ENCODE assay signal across 18 cellular contexts in genomic region chr17:59357219-59357699, GRCh38. TPM values are rescaled to one million over a fixed set of nuclear protein-coding genes. Genes with fewer than 3 reads are reported as not detected.
DNase-seq lines count a peak whose midpoint lies in the region; ATAC-seq and TF ChIP-seq lines count a peak whose summit lies in the region.
"Had no signal": no experiment of that assay in that cellular context is flagged by ENCODE, and none has a peak within 500 bp of the region (broad histone marks: within the 10 kb centered on the region; RNA-seq: fewer than 3 reads in every experiment).

No MANE protein-coding gene starts in this region.

- H3K4me3 Mint-ChIP-seq in activated naive CD4-positive, alpha-beta T cell treated with anti-CD3 and anti-CD28 coated beads, Interleukin-2, amount 50 U/mL, for 24 hours = no peak overlapping the region
- peak overlapping the region in 3 of 10 donors; percentile 0 to 43 (median 40) for H3K4me3 Mint-ChIP-seq in naive thymus-derived CD4-positive, alpha-beta T cell
- H3K4me3 Mint-ChIP-seq: activated naive CD8-positive, alpha-beta T cell treated with anti-CD3 and anti-CD28 coated beads, Interleukin-2, amount 50 U/mL, for 24 hours; nephron progenitor cell; type B pancreatic cell had no signal

- H3K27ac Mint-ChIP-seq in activated naive CD4-positive, alpha-beta T cell treated with anti-CD3 and anti-CD28 coated beads, Interleukin-2, amount 50 U/mL, for 24 hours = peak overlapping the region; percentile 81
- H3K27ac Mint-ChIP-seq in naive thymus-derived CD4-positive, alpha-beta T cell = peak overlapping the region in 8 of 9 donors; percentile 48 to 98 (median 91)
- H3K27ac Mint-ChIP-seq: nephron progenitor cell, type B pancreatic cell had no signal

- H3K36me3 ChIP-seq in brain microvascular endothelial cell (replicated peaks) (no peaks in the 10 kb centered on the region), thyroid gland (no peaks in the 10 kb centered on the region)
- H3K36me3 ChIP-seq in naive thymus-derived CD4-positive, alpha-beta T cell (ENCODE audit: control insufficient read depth in 2 of 3, insufficient read depth in 3 of 3, low read length in 3 of 3) = peaks cover 0 to 24% (median 0%) of the 10 kb centered on the region in 3 experiments

- peaks cover 0 to 6% (median 4%) of the 10 kb centered on the region in 3 experiments for H3K9me3 ChIP-seq in naive thymus-derived CD4-positive, alpha-beta T cell (ENCODE audit: control insufficient read depth in 2 of 3, low read length in 3 of 3)
- no peaks in the 10 kb centered on the region for H3K9me3 ChIP-seq in thyroid gland

- no peaks in the 10 kb centered on the region for H3K27me3 ChIP-seq in brain microvascular endothelial cell (replicated peaks)
- no peaks in the 10 kb centered on the region for H3K27me3 ChIP-seq in naive thymus-derived CD4-positive, alpha-beta T cell (ENCODE audit: control insufficient read depth in 2 of 2, insufficient read depth in 2 of 2, low read length in 2 of 2)
- no peaks in the 10 kb centered on the region for H3K27me3 ChIP-seq in thyroid gland

- H3K4me1 Mint-ChIP-seq in activated naive CD4-positive, alpha-beta T cell treated with anti-CD3 and anti-CD28 coated beads, Interleukin-2, amount 50 U/mL, for 24 hours = peaks cover 83% of the 10 kb centered on the region
- H3K4me1 Mint-ChIP-seq in naive thymus-derived CD4-positive, alpha-beta T cell = peaks cover 59 to 92% (median 85%) of the 10 kb centered on the region in 7 donors

- H3K36me3 Mint-ChIP-seq in activated naive CD4-positive, alpha-beta T cell treated with anti-CD3 and anti-CD28 coated beads, Interleukin-2, amount 50 U/mL, for 24 hours = peaks cover 26% of the 10 kb centered on the region
- H3K36me3 Mint-ChIP-seq in naive thymus-derived CD4-positive, alpha-beta T cell = peaks cover 4 to 51% (median 48%) of the 10 kb centered on the region in 5 donors

- no peak for ATAC-seq in naive thymus-derived CD4-positive, alpha-beta T cell
- ATAC-seq in GM18520 (IDR thresholded peaks at IDR 0.05; ENCODE audit: unreplicated experiment) = no peak
- ATAC-seq: activated naive CD8-positive, alpha-beta T cell treated with anti-CD3 and anti-CD28 coated beads, Interleukin-2, amount 50 U/mL, for 24 hours; GM12878 had no signal

- DNase-seq in activated naive CD4-positive, alpha-beta T cell treated with anti-CD3 and anti-CD28 coated beads, Interleukin-2, amount 50 U/mL, for 16 hours = no peak
- DNase-seq in brain microvascular endothelial cell (no peak), thyroid gland (no peak), COLO668 (lab: John Stamatoyannopoulos, UW; ENCODE audit: unreplicated experiment) (no peak), Ammon's horn (ENCODE audit: low spot score) (no peak)
- DNase-seq in naive thymus-derived CD4-positive, alpha-beta T cell = no peak
- DNase-seq: activated naive CD8-positive, alpha-beta T cell treated with anti-CD3 and anti-CD28 coated beads, Interleukin-2, amount 50 U/mL, for 24 hours; DMS79; Kasumi-1; NCI-H2029; NCI-H774; nephron progenitor cell; SHP77 had no signal

- intact Hi-C loops in naive thymus-derived CD4-positive, alpha-beta T cell (cut with micrococcal nuclease) = no loop called here
- intact Hi-C loops in thyroid gland (cut with DNase I) = no loop called here

- TF ChIP-seq POLR2A in thyroid gland (IDR thresholded peaks at IDR 0.05) = no peak

- peaks cover 15 to 48% of the 10 kb centered on the region in 2 donors for H3K4me1 ChIP-seq in naive thymus-derived CD4-positive, alpha-beta T cell (ENCODE audit: control insufficient read depth in 2 of 2, insufficient read depth in 2 of 2, low read length in 2 of 2)
- peaks cover 85 to 96% of the 10 kb centered on the region in 2 donors for H3K4me1 ChIP-seq in thyroid gland

- peaks cover 7% of the 10 kb centered on the region for H3K9me3 Mint-ChIP-seq in activated naive CD4-positive, alpha-beta T cell treated with anti-CD3 and anti-CD28 coated beads, Interleukin-2, amount 50 U/mL, for 24 hours
- H3K9me3 Mint-ChIP-seq in naive thymus-derived CD4-positive, alpha-beta T cell = peaks cover 0 to 11% (median 2%) of the 10 kb centered on the region in 11 donors
- H3K9me3 Mint-ChIP-seq: activated naive CD8-positive, alpha-beta T cell treated with anti-CD3 and anti-CD28 coated beads, Interleukin-2, amount 50 U/mL, for 24 hours; type B pancreatic cell had no signal

- CTCF ChIA-PET in naive thymus-derived CD4-positive, alpha-beta T cell (lab: Charles Lee) = interaction anchor here (0.7 to 2.8 kb wide), 2 partner anchors 28 to 70 kb away, joined by 4 to 8 read pairs; no protein-coding TSS in a partner anchor

- H3K27me3 Mint-ChIP-seq in activated naive CD4-positive, alpha-beta T cell treated with anti-CD3 and anti-CD28 coated beads, Interleukin-2, amount 50 U/mL, for 24 hours = no peaks in the 10 kb centered on the region
- H3K27me3 Mint-ChIP-seq in naive thymus-derived CD4-positive, alpha-beta T cell = no peaks in the 10 kb centered on the region
- H3K27me3 Mint-ChIP-seq: activated naive CD8-positive, alpha-beta T cell treated with anti-CD3 and anti-CD28 coated beads, Interleukin-2, amount 50 U/mL, for 24 hours; type B pancreatic cell had no signal

- peak overlapping the region; percentile 59 for H3K27ac ChIP-seq in brain microvascular endothelial cell
- H3K27ac ChIP-seq in naive thymus-derived CD4-positive, alpha-beta T cell (ENCODE audit: low read depth, low read length) = peak overlapping the region; percentile 9
- H3K27ac ChIP-seq in thyroid gland = peak overlapping the region; percentile 53 to 86 (median 61)

- no peak for TF ChIP-seq CTCF in brain microvascular endothelial cell (IDR thresholded peaks at IDR 0.05; ENCODE audit: low read depth, low read length, missing control alignments)
- no peak for TF ChIP-seq CTCF in thyroid gland (IDR thresholded peaks at IDR 0.05)

- H3K4me3 ChIP-seq in brain microvascular endothelial cell (ENCODE audit: low read depth, low read length) = no peak overlapping the region
- no peak overlapping the region for H3K4me3 ChIP-seq in naive thymus-derived CD4-positive, alpha-beta T cell (ENCODE audit: low read length)
- H3K4me3 ChIP-seq in thyroid gland (replicated peaks in 1 of 3) = no peak overlapping the region
- H3K4me3 ChIP-seq: GM12878, skin epidermis had no signal

- POLR2A ChIA-PET in naive thymus-derived CD4-positive, alpha-beta T cell (lab: Charles Lee) = interaction anchor here (1.1 to 4.9 kb wide), 3 partner anchors 24 to 36 kb away, joined by 5 to 25 read pairs (median 5); partner anchors contain the start of gene YPEL2

- in situ Hi-C loops in brain microvascular endothelial cell (cut with HindIII; ENCODE audit: low pct_ligation_motif_present, low sequenced_read_pairs) = no loop called here

RNA-seq across cellular contexts. Expression of gene YPEL2, which starts 25.8 kb away (rescaled TPM):
- total RNA-seq in naive thymus-derived CD4-positive, alpha-beta T cell = 10 to 100 TPM; 10.6 to 52.0 (median 46.8) TPM
- polyA plus RNA-seq in naive thymus-derived CD4-positive, alpha-beta T cell = 10 to 100 TPM; 17.7 to 25.1 TPM
- total RNA-seq in thyroid gland = 10 to 100 TPM; 29.5 to 67.2 (median 39.9) TPM

Comparison
In these comparisons a context has a peak if more than half of its experiments do, and no peak if none do; other contexts are left out.
1. H3K27ac ChIP-seq: peak in every context shown above with its lines; median percentile 61 in thyroid gland; 59 in brain microvascular endothelial cell; 9 in naive thymus-derived CD4-positive, alpha-beta T cell.